Comparison of ENCODE assay signal across 2 cellular contexts in genomic region chr6:42322676-42323075, GRCh38.
TF ChIP-seq lines count a peak whose summit lies in the region.

No MANE protein-coding gene starts in this region.

TF ChIP-seq in SK-N-SH, 30 proteins besides CTCF, POLR2A, EP300 and RAD21 (continued from another document):
- TF ChIP-seq REST (IDR thresholded peaks at IDR 0.05; ENCODE audit: low read depth, low read length) (no peak), TEAD4 (IDR thresholded peaks at IDR 0.05; ENCODE audit: borderline replicate concordance, insufficient read depth) (no peak)

TF ChIP-seq in SK-N-SH treated with all-trans-retinoic acid at 6 μM for 48 hours, 23 proteins besides CTCF, POLR2A, EP300 and RAD21 (continued from another document):
- TF ChIP-seq ZNF70 (CRISPR knock-in tag; IDR thresholded peaks at IDR 0.05): no peak
